ENCODE assay signal across 8 cellular contexts in genomic region chr6:42978793-42979522, GRCh38. TPM values are rescaled to one million over a fixed set of nuclear protein-coding genes. Genes with fewer than 3 reads are reported as not detected.
A peak's percentile ranks its signal among the peaks of the same experiment; 100 is the strongest.
DNase-seq lines count a peak whose midpoint lies in the region; ATAC-seq and TF ChIP-seq lines count a peak whose summit lies in the region.

Gene PEX6, minus strand, starts transcription at chr6:42979181. Its CDS starts 31 bp downstream, at chr6:42979150.

- H3K27ac ChIP-seq in heart left ventricle (peak within 1 kb of the TSS; percentile 27 to 95 (median 91)), upper lobe of left lung (peak within 1 kb of the TSS; percentile 88 to 97 (median 92))

- no peaks in the 10 kb centered on the region for H3K9me3 ChIP-seq in adipocyte (ENCODE audit: control insufficient read depth, low read length)
- H3K9me3 ChIP-seq in heart left ventricle, result no peaks in the 10 kb centered on the region
- no peaks in the 10 kb centered on the region for H3K9me3 ChIP-seq in upper lobe of left lung

- 0% methylated on average over 33 to 63 of the region's 63 CpGs for WGBS in heart left ventricle, 4 donors
- WGBS in upper lobe of left lung, 2 donors, result 0% methylated on average over 24 to 36 of the region's 63 CpGs

- ATAC-seq in HG02840 (IDR thresholded peaks at IDR 0.05; ENCODE audit: low FRiP score, unreplicated experiment), result peak; percentile 90
- peak; percentile 93 to 97 (median 96) for ATAC-seq in heart left ventricle
- ATAC-seq in upper lobe of left lung (ENCODE audit: low FRiP score in 2 of 2), result peak; percentile 96 to 99

- H3K4me1 ChIP-seq in adipocyte (ENCODE audit: control insufficient read depth, insufficient read depth, low read length), result peaks cover 31% of the 10 kb centered on the region
- peaks cover 0 to 40% (median 28%) of the 10 kb centered on the region in 12 donors for H3K4me1 ChIP-seq in heart left ventricle
- peaks cover 26 to 43% (median 29%) of the 10 kb centered on the region in 4 donors for H3K4me1 ChIP-seq in upper lobe of left lung

- TF ChIP-seq POLR2A in heart left ventricle (IDR thresholded peaks at IDR 0.05), result peak in 1 of 2 donors; percentile 52
- TF ChIP-seq POLR2A in upper lobe of left lung (IDR thresholded peaks at IDR 0.05), result peak in 3 of 4 donors; percentile 33 to 86 (median 64)

- H3K27me3 ChIP-seq in adipocyte (replicated peaks; ENCODE audit: control insufficient read depth, insufficient read depth, low read length) (no peaks in the 10 kb centered on the region), heart left ventricle (no peaks in the 10 kb centered on the region), upper lobe of left lung (no peaks in the 10 kb centered on the region)

- TF ChIP-seq CTCF in GM12865 (IDR thresholded peaks at IDR 0.05; ENCODE audit: insufficient read depth, low read depth, low read length, missing control alignments), result no peak
- TF ChIP-seq CTCF in heart left ventricle (IDR thresholded peaks at IDR 0.05), result no peak
- TF ChIP-seq CTCF in upper lobe of left lung (IDR thresholded peaks at IDR 0.05), result peak in 1 of 6 experiments; percentile 5

- no peak for TF ChIP-seq EP300 in upper lobe of left lung (IDR thresholded peaks at IDR 0.05)

- peak within 1 kb of the TSS; percentile 96 for H3K9ac ChIP-seq in adipocyte (ENCODE audit: low read length)

- intact Hi-C loops in heart left ventricle (cut with DNase I), result loop anchor here in 4 of 10 donors (2.0 to 10.0 kb wide), 4 partner anchors 33 to 74 kb away; partner anchors contain the start of genes CNPY3 (in 2 of the 4), MEA1 (in 2 of the 4) and KLHDC3 (in 1 of the 4)
- intact Hi-C loops in posterior cingulate gyrus (cut with DNase I), result no loop called here

- DNase-seq in GM12865 (ENCODE audit: low read depth), result peak; percentile 96
- peak; percentile 86 for DNase-seq in NCI-H1436 (lab: John Stamatoyannopoulos, UW)
- peak; percentile 92 for DNase-seq in T follicular helper cell (ENCODE audit: low read depth)
- peak; percentile 87 for DNase-seq in adipocyte (ENCODE audit: low read depth)
- DNase-seq in heart left ventricle, result peak; percentile 90 to 96 (median 94)
- peak; percentile 75 to 97 (median 92) for DNase-seq in posterior cingulate gyrus
- peak; percentile 90 to 93 for DNase-seq in upper lobe of left lung

- H3K36me3 ChIP-seq in adipocyte (ENCODE audit: control insufficient read depth, insufficient read depth, low read length, severe bottlenecking), result no peaks in the 10 kb centered on the region
- H3K36me3 ChIP-seq in heart left ventricle, result peaks cover 0 to 9% (median 2%) of the 10 kb centered on the region in 9 donors
- H3K36me3 ChIP-seq in upper lobe of left lung, result no peaks in the 10 kb centered on the region

- H3K4me3 ChIP-seq in GM12865 (ENCODE audit: low read depth, low read length) (peak within 1 kb of the TSS; percentile 85), adipocyte (ENCODE audit: low read length) (peak within 1 kb of the TSS; percentile 86), heart left ventricle (peak within 1 kb of the TSS; percentile 61 to 99 (median 88)), upper lobe of left lung (peak within 1 kb of the TSS; percentile 80 to 98 (median 92))

RNA-seq across cellular contexts. Expression of gene PEX6, which starts in this region (rescaled TPM):
- 10 to 100 TPM; 11.2 to 27.3 (median 19.6) TPM for total RNA-seq in heart left ventricle
- polyA plus RNA-seq in heart left ventricle, result 10 to 100 TPM; 10.3 to 14.6 TPM
- 10 to 100 TPM in 5 of 6 donors, 1 to 10 TPM in 1; 6.5 to 36.7 (median 21.0) TPM for total RNA-seq in upper lobe of left lung

Comparison
In these comparisons a context has a peak if more than half of its experiments do, and no peak if none do; other contexts are left out.
1. Peak in every context shown above with its lines: DNase-seq, ATAC-seq, H3K4me3 ChIP-seq and H3K27ac ChIP-seq.